ENCODE assay signal across 20 cellular contexts in the genomic region with DNA sequence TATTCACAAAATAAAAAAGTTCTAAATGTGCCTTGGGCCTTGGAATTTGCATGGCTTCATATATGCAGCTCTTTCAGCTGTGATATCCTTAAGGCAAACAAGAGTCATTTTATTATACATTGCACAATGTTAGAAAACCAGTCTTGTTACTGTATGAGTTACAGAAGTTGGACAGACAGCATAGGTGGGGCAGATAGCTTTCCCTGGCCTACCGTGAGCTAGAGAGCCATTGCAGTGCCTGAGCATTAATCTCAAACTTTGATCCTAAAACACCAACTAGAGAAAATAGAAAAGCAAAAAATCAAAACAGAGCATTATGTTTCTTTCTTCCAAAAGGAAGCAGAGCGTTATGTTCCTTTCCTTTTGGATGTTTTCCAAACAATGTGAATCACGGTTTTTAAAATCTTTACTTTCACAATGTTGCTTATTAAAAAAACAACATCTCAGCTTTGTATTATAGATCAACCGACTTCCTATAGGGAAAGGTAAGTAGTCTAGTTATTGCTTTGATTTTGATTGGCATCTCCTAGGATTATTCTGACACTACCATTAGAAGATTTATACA. TPM values are rescaled to one million over a fixed set of nuclear protein-coding genes. Genes with fewer than 3 reads are reported as not detected.
DNase-seq lines count a peak whose midpoint lies in the region; ATAC-seq and TF ChIP-seq lines count a peak whose summit lies in the region.
"Had no signal": no experiment of that assay in that cellular context is flagged by ENCODE, and none has a peak within 500 bp of the region (broad histone marks: within the 10 kb centered on the region; RNA-seq: fewer than 3 reads in every experiment).

No MANE protein-coding gene starts in this region.

- DNase-seq in LNCaP clone FGC (ENCODE audit: low read depth) (peak; percentile 44), epithelial cell of esophagus (ENCODE audit: low read depth) (peak; percentile 47), lower lobe of right lung (no peak), stromal cell of bone marrow (ENCODE audit: low read depth) (peak; percentile 23), NCI-H187 treated with DMSO at 0.1 percent for 48 hours (lab: John Stamatoyannopoulos, UW) (no peak), NCI-H2107 (lab: John Stamatoyannopoulos, UW) (no peak)
- DNase-seq in effector memory CD8-positive, alpha-beta T cell = no peak
- DNase-seq: activated CD8-positive, alpha-beta memory T cell treated with anti-CD3 and anti-CD28 coated beads for 24 hours; activated naive CD4-positive, alpha-beta T cell; activated T-cell treated with anti-CD3 and anti-CD28 coated beads, Interleukin-2, amount 50 U/mL, for 4 hours; CD4-positive, alpha-beta memory T cell; GDM1; NCI-H2081 treated with DMSO at 0.1 percent for 48 hours; nephron progenitor cell; posterior cingulate gyrus; SIG-M5; stimulated activated CD4-positive, alpha-beta T cell treated with anti-CD3 and anti-CD28 coated beads, Interleukin-1b, Interleukin-23, amount 100 ng/mL, for 48 hours had no signal

- no peak overlapping the region for H3K4me3 ChIP-seq in LNCaP clone FGC (ENCODE audit: low read depth, low read length)
- no peak overlapping the region for H3K4me3 ChIP-seq in epithelial cell of esophagus (ENCODE audit: low read length)
- H3K4me3 ChIP-seq in lower lobe of right lung = no peak overlapping the region
- H3K4me3 ChIP-seq: esophagus muscularis mucosa, thoracic aorta had no signal

- no peak overlapping the region for H3K27ac Mint-ChIP-seq in effector memory CD8-positive, alpha-beta T cell
- H3K27ac Mint-ChIP-seq: CD4-positive, alpha-beta memory T cell; nephron progenitor cell; stimulated activated effector memory CD8-positive, alpha-beta T cell treated with anti-CD3 and anti-CD28 coated beads, Interleukin-12 subunit alpha, Interleukin-12 subunit beta, amount 100 ng/mL, for 72 hours had no signal

- ATAC-seq in lower lobe of right lung = peak; percentile 54 to 57
- no peak for ATAC-seq in effector memory CD8-positive, alpha-beta T cell (replicated peaks)
- ATAC-seq: activated T-cell treated with anti-CD3 and anti-CD28 coated beads, Interleukin-2, amount 50 U/mL, for 4 hours; stimulated activated effector memory CD8-positive, alpha-beta T cell treated with anti-CD3 and anti-CD28 coated beads, Interleukin-12 subunit alpha, Interleukin-12 subunit beta, amount 100 ng/mL, for 72 hours had no signal

- intact Hi-C loops in lower lobe of right lung (cut with DNase I) = no loop called here

- no peaks in the 10 kb centered on the region for H3K27me3 ChIP-seq in lower lobe of right lung (ENCODE audit: low read depth)
- H3K27me3 ChIP-seq: esophagus muscularis mucosa had no signal

- H3K9me3 ChIP-seq in lower lobe of right lung = peaks cover 10% of the 10 kb centered on the region
- H3K9me3 ChIP-seq: thoracic aorta had no signal

- H3K4me3 Mint-ChIP-seq in effector memory CD8-positive, alpha-beta T cell = no peak overlapping the region
- H3K4me3 Mint-ChIP-seq: activated T-cell treated with anti-CD3 and anti-CD28 coated beads, Interleukin-2, amount 50 U/mL, for 4 hours; CD4-positive, alpha-beta memory T cell; nephron progenitor cell; stimulated activated effector memory CD8-positive, alpha-beta T cell treated with anti-CD3 and anti-CD28 coated beads, Interleukin-12 subunit alpha, Interleukin-12 subunit beta, amount 100 ng/mL, for 72 hours had no signal

- peaks cover 4% of the 10 kb centered on the region for H3K36me3 Mint-ChIP-seq in effector memory CD8-positive, alpha-beta T cell (ENCODE audit: insufficient read depth)
- H3K36me3 Mint-ChIP-seq: CD4-positive, alpha-beta memory T cell; stimulated activated effector memory CD8-positive, alpha-beta T cell treated with anti-CD3 and anti-CD28 coated beads, Interleukin-12 subunit alpha, Interleukin-12 subunit beta, amount 100 ng/mL, for 72 hours had no signal

- H3K4me1 ChIP-seq in lower lobe of right lung = peaks cover 11% of the 10 kb centered on the region
- H3K4me1 ChIP-seq: esophagus muscularis mucosa had no signal

- TF ChIP-seq CTCF in LNCaP clone FGC (IDR thresholded peaks at IDR 0.05; ENCODE audit: control insufficient read depth, extremely low read depth, insufficient read depth) (no peak), epithelial cell of esophagus (IDR thresholded peaks at IDR 0.05; ENCODE audit: insufficient read depth, low read depth, low read length, missing control alignments) (no peak), lower lobe of right lung (IDR thresholded peaks at IDR 0.05) (no peak)

- peaks cover 0 to 1% of the 10 kb centered on the region in 2 donors for H3K9me3 Mint-ChIP-seq in effector memory CD8-positive, alpha-beta T cell
- H3K9me3 Mint-ChIP-seq: stimulated activated effector memory CD8-positive, alpha-beta T cell treated with anti-CD3 and anti-CD28 coated beads, Interleukin-12 subunit alpha, Interleukin-12 subunit beta, amount 100 ng/mL, for 72 hours had no signal

- H3K27me3 Mint-ChIP-seq in effector memory CD8-positive, alpha-beta T cell = no peaks in the 10 kb centered on the region
- H3K27me3 Mint-ChIP-seq: CD4-positive, alpha-beta memory T cell had no signal

- no peak overlapping the region for H3K27ac ChIP-seq in lower lobe of right lung
- H3K27ac ChIP-seq: esophagus muscularis mucosa, thoracic aorta had no signal

- H3K4me1 Mint-ChIP-seq in effector memory CD8-positive, alpha-beta T cell (ENCODE audit: low read depth in 2 of 2) = no peaks in the 10 kb centered on the region
- H3K4me1 Mint-ChIP-seq: CD4-positive, alpha-beta memory T cell; nephron progenitor cell; stimulated activated effector memory CD8-positive, alpha-beta T cell treated with anti-CD3 and anti-CD28 coated beads, Interleukin-12 subunit alpha, Interleukin-12 subunit beta, amount 100 ng/mL, for 72 hours had no signal

- no peaks in the 10 kb centered on the region for H3K36me3 ChIP-seq in lower lobe of right lung
- H3K36me3 ChIP-seq: esophagus muscularis mucosa, thoracic aorta had no signal

RNA-seq across cellular contexts. Expression of gene ARHGAP44, which starts 32.2 kb away (rescaled TPM):
- total RNA-seq in lower lobe of right lung = 39.0 TPM
- total RNA-seq: CD4-positive, alpha-beta memory T cell had no signal

Comparison
In these comparisons a context has a peak if more than half of its experiments do, and no peak if none do; other contexts are left out.
1. DNase-seq: peak in LNCaP clone FGC (single experiment), epithelial cell of esophagus (single experiment) and stromal cell of bone marrow (single experiment); none in lower lobe of right lung (single experiment), NCI-H187 treated with DMSO at 0.1 percent for 48 hours (single experiment), NCI-H2107 (single experiment) and effector memory CD8-positive, alpha-beta T cell (0 of 3).